In genomic region chr22:28435271-28435825, GRCh38 we compare ENCODE assay signal across 16 cellular contexts.
A peak's percentile ranks its signal among the peaks of the same experiment; 100 is the strongest.
DNase-seq lines count a peak whose midpoint lies in the region; ATAC-seq and TF ChIP-seq lines count a peak whose summit lies in the region.
"Had no signal": no experiment of that assay in that cellular context is flagged by ENCODE, and none has a peak within 500 bp of the region (broad histone marks: within the 10 kb centered on the region; RNA-seq: fewer than 3 reads in every experiment).

No MANE protein-coding gene starts in this region.

- H3K27ac Mint-ChIP-seq in activated CD8-positive, alpha-beta T cell treated with anti-CD3 and anti-CD28 coated beads for 36 hours: no peak overlapping the region
- H3K27ac Mint-ChIP-seq: activated naive CD4-positive, alpha-beta T cell treated with anti-CD3 and anti-CD28 coated beads, Interleukin-2, amount 50 U/mL, for 72 hours; B cell; T-helper 2 cell treated with Interferon-gamma antibody and Interleukin-4, amounts not matched to agents 5 μg/mL and 100 μg/mL, for 36 hours had no signal

- no peak overlapping the region for H4K91ac ChIP-seq in trophoblast cell (ENCODE audit: low read depth, low read length)

- H3K9me3 Mint-ChIP-seq in activated CD8-positive, alpha-beta T cell treated with anti-CD3 and anti-CD28 coated beads for 36 hours: no peaks in the 10 kb centered on the region
- H3K9me3 Mint-ChIP-seq: activated naive CD4-positive, alpha-beta T cell treated with anti-CD3 and anti-CD28 coated beads, Interleukin-2, amount 50 U/mL, for 72 hours; T-helper 2 cell treated with Interferon-gamma antibody and Interleukin-4, amounts not matched to agents 5 μg/mL and 100 μg/mL, for 36 hours had no signal

- WGBS in trophoblast cell (ENCODE audit: extremely low coverage, insufficient coverage, insufficient read length): no CpG with 5 or more reads among the region's 2 CpGs

- no peak overlapping the region for H4K12ac ChIP-seq in trophoblast cell (ENCODE audit: low read depth, low read length)

- ATAC-seq in PC-3: no peak
- ATAC-seq in left cardiac atrium: peak; percentile 54 to 77
- no peak for ATAC-seq in activated CD8-positive, alpha-beta T cell treated with anti-CD3 and anti-CD28 coated beads for 36 hours
- ATAC-seq in GM21529 (IDR thresholded peaks at IDR 0.05; ENCODE audit: unreplicated experiment): no peak
- ATAC-seq: activated naive CD4-positive, alpha-beta T cell treated with anti-CD3 and anti-CD28 coated beads, Interleukin-2, amount 50 U/mL, for 72 hours had no signal

- POLR2A ChIA-PET in HEK293 (lab: Yijun Ruan, JAX): no interaction called here
- POLR2A ChIA-PET in PC-3 (lab: Charles Lee; ENCODE audit: unreplicated experiment): no interaction called here
- POLR2A ChIA-PET in activated CD8-positive, alpha-beta T cell treated with anti-CD3 and anti-CD28 coated beads for 36 hours (lab: Charles Lee): no interaction called here

- H3K27ac ChIP-seq in HEK293 (ENCODE audit: extremely low read depth, low read depth, low read length): no peak overlapping the region
- no peak overlapping the region for H3K27ac ChIP-seq in PC-3 (ENCODE audit: low read length)
- H3K27ac ChIP-seq in trophoblast cell (ENCODE audit: low read depth, low read length): no peak overlapping the region
- H3K27ac ChIP-seq: SJSA1 had no signal

- H3K79me2 ChIP-seq in PC-3 (ENCODE audit: low read length) (no peaks in the 10 kb centered on the region), trophoblast cell (ENCODE audit: control insufficient read depth, insufficient read depth, low read length, poor library complexity) (no peaks in the 10 kb centered on the region)

- H3K9me3 ChIP-seq in HEK293 (ENCODE audit: control insufficient read depth, insufficient read depth, low read depth, low read length): no peaks in the 10 kb centered on the region
- H3K9me3 ChIP-seq in PC-3 (ENCODE audit: low read length): no peaks in the 10 kb centered on the region
- H3K9me3 ChIP-seq in trophoblast cell (ENCODE audit: insufficient read depth, low read depth, low read length): no peaks in the 10 kb centered on the region
- H3K9me3 ChIP-seq: SJSA1 had no signal

- H3K79me1 ChIP-seq in trophoblast cell (ENCODE audit: low read length): no peaks in the 10 kb centered on the region

- no peak overlapping the region for H3K14ac ChIP-seq in trophoblast cell (ENCODE audit: low read length)

- H3K4me1 Mint-ChIP-seq in activated CD8-positive, alpha-beta T cell treated with anti-CD3 and anti-CD28 coated beads for 36 hours (ENCODE audit: low read depth): peaks cover 1% of the 10 kb centered on the region
- H3K4me1 Mint-ChIP-seq: B cell had no signal

- H3K4me2 ChIP-seq in PC-3 (ENCODE audit: low read length) (no peak overlapping the region), trophoblast cell (ENCODE audit: low read length) (no peak overlapping the region)

- H3K4me1 ChIP-seq in HEK293 (ENCODE audit: control insufficient read depth, insufficient read depth, low read length) (peaks cover 38% of the 10 kb centered on the region), PC-3 (ENCODE audit: insufficient read depth, low read length) (no peaks in the 10 kb centered on the region), trophoblast cell (ENCODE audit: control insufficient read depth in 1 of 2, insufficient read depth in 2 of 2, low read length in 2 of 2) (no peaks in the 10 kb centered on the region)
- H3K4me1 ChIP-seq: SJSA1 had no signal

- no peak overlapping the region for H3K4ac ChIP-seq in trophoblast cell (ENCODE audit: low read depth, low read length)

- no peak overlapping the region for H3K23ac ChIP-seq in trophoblast cell (ENCODE audit: low read length)

- H3K18ac ChIP-seq in trophoblast cell (ENCODE audit: low read length): no peak overlapping the region

- H2AK5ac ChIP-seq in trophoblast cell (ENCODE audit: low read length): no peak overlapping the region

- H3K9ac ChIP-seq in PC-3 (ENCODE audit: low read length): no peak overlapping the region
- H3K9ac ChIP-seq in trophoblast cell (ENCODE audit: low read length): no peak overlapping the region

- no peak overlapping the region for H2BK5ac ChIP-seq in trophoblast cell (ENCODE audit: low read depth, low read length, poor library complexity)

- H2BK12ac ChIP-seq in trophoblast cell (ENCODE audit: low read length): no peak overlapping the region

- no peak overlapping the region for H4K8ac ChIP-seq in trophoblast cell (ENCODE audit: low read depth, low read length)

- no peak for TF ChIP-seq CTCF in HEK293 (tag by site-specific recombination; IDR thresholded peaks at IDR 0.05)
- no peak for TF ChIP-seq CTCF in PC-3 (conservative IDR thresholded peaks at IDR 0.05; ENCODE audit: low read depth, low read length)
- no peak for TF ChIP-seq CTCF in activated CD8-positive, alpha-beta T cell treated with anti-CD3 and anti-CD28 coated beads for 36 hours (IDR thresholded peaks at IDR 0.05)

- H2AFZ ChIP-seq in PC-3 (ENCODE audit: low read length): no peak overlapping the region
- H2AFZ ChIP-seq in trophoblast cell (ENCODE audit: insufficient read depth, low read length, poor library complexity): no peak overlapping the region

- peaks cover 3% of the 10 kb centered on the region for H3K27me3 Mint-ChIP-seq in activated CD8-positive, alpha-beta T cell treated with anti-CD3 and anti-CD28 coated beads for 36 hours

- H2BK120ac ChIP-seq in trophoblast cell (ENCODE audit: insufficient read depth, low read length, poor library complexity): no peak overlapping the region

- no TSS peak for BruUV-seq in PC-3 (replicated peaks; lab: Mats Ljungman, UMichigan)

- H3K4me3 ChIP-seq in HEK293 (ENCODE audit: low read depth, low read length): no peak overlapping the region
- no peak overlapping the region for H3K4me3 ChIP-seq in PC-3 (ENCODE audit: low read length)
- no peak overlapping the region for H3K4me3 ChIP-seq in trophoblast cell (ENCODE audit: low read depth, low read length)
- H3K4me3 ChIP-seq: SJSA1 had no signal

- DNase-seq in PC-3 (peak; percentile 18), left cardiac atrium (peak; percentile 24), trophoblast cell (peak; percentile 41 to 58), NCI-H510A treated with DMSO at 0.1 percent for 48 hours (lab: John Stamatoyannopoulos, UW) (no peak), HuH-7 (ENCODE audit: low spot score) (no peak)
- DNase-seq in activated CD8-positive, alpha-beta T cell treated with anti-CD3 and anti-CD28 coated beads for 36 hours: no peak
- DNase-seq: activated CD4-positive, CD25-positive, alpha-beta regulatory T cell treated with anti-CD3 and anti-CD28 coated beads, Interleukin-2, amount 50 U/mL, for 72 hours; mesenchymal stem cell; MV-4-11; stimulated activated CD4-positive, alpha-beta T cell treated with anti-CD3 and anti-CD28 coated beads, Interleukin-2, amount 100 ng/mL, for 48 hours had no signal

- CTCF ChIA-PET in HEK293 (lab: Yijun Ruan, JAX): no interaction called here
- CTCF ChIA-PET in PC-3 (lab: Charles Lee): no interaction called here
- CTCF ChIA-PET in activated CD8-positive, alpha-beta T cell treated with anti-CD3 and anti-CD28 coated beads for 36 hours (lab: Charles Lee): interaction anchor here (1.3 kb wide), 1 partner anchor 384 kb away, joined by 4 read pairs; no protein-coding TSS in a partner anchor

- H3F3A ChIP-seq in PC-3 (ENCODE audit: low read length, unreplicated experiment): no peaks in the 10 kb centered on the region

- H3K27me3 ChIP-seq in PC-3 (ENCODE audit: low read length) (no peaks in the 10 kb centered on the region), trophoblast cell (ENCODE audit: insufficient read depth, low read length) (no peaks in the 10 kb centered on the region)

- no peaks in the 10 kb centered on the region for H3K36me3 ChIP-seq in HEK293 (ENCODE audit: control insufficient read depth in 2 of 2, insufficient read depth in 1 of 2, low read length in 2 of 2)
- no peaks in the 10 kb centered on the region for H3K36me3 ChIP-seq in PC-3 (ENCODE audit: low read depth, low read length)
- H3K36me3 ChIP-seq in trophoblast cell (ENCODE audit: control insufficient read depth in 1 of 2, insufficient read depth in 2 of 2, low read length in 2 of 2): no peaks in the 10 kb centered on the region
- H3K36me3 ChIP-seq: SJSA1 had no signal

- intact Hi-C loops in PC-3 (cut with micrococcal nuclease): no loop called here
- intact Hi-C loops in left cardiac atrium (cut with DNase I): no loop called here
- intact Hi-C loops in activated CD8-positive, alpha-beta T cell treated with anti-CD3 and anti-CD28 coated beads for 36 hours (cut with micrococcal nuclease): no loop called here

- no peaks in the 10 kb centered on the region for H3K36me3 Mint-ChIP-seq in activated CD8-positive, alpha-beta T cell treated with anti-CD3 and anti-CD28 coated beads for 36 hours (ENCODE audit: low read depth)
- H3K36me3 Mint-ChIP-seq: activated naive CD4-positive, alpha-beta T cell treated with anti-CD3 and anti-CD28 coated beads, Interleukin-2, amount 50 U/mL, for 72 hours had no signal

- no peaks in the 10 kb centered on the region for H3K9me2 ChIP-seq in PC-3 (replicated peaks; ENCODE audit: low read length)

- no peaks in the 10 kb centered on the region for H4K20me1 ChIP-seq in PC-3 (ENCODE audit: low read length)

- H3K4me3 Mint-ChIP-seq in activated CD8-positive, alpha-beta T cell treated with anti-CD3 and anti-CD28 coated beads for 36 hours: no peak overlapping the region
- H3K4me3 Mint-ChIP-seq: B cell; T-helper 2 cell treated with Interferon-gamma antibody and Interleukin-4, amounts not matched to agents 5 μg/mL and 100 μg/mL, for 36 hours had no signal

TF ChIP-seq in HEK293, 187 proteins besides CTCF, POLR2A, EP300 and RAD21:
- TF ChIP-seq GLIS1 (tag by site-specific recombination; IDR thresholded peaks at IDR 0.05) (no peak), ZNF548 (tag by site-specific recombination; IDR thresholded peaks at IDR 0.05) (peak; percentile 68), OSR2 (tag by site-specific recombination; IDR thresholded peaks at IDR 0.05) (peak; percentile 32; the same call in 1 of the 2 replicates), ZNF785 (tag by site-specific recombination; IDR thresholded peaks at IDR 0.05) (no peak)
TF ChIP-seq in HEK293: peak in this region for 2.

Comparison
In these comparisons a context has a peak if more than half of its experiments do, and no peak if none do; other contexts are left out.
1. ATAC-seq: peak in left cardiac atrium (2 of 2); none in PC-3 (single experiment), activated CD8-positive, alpha-beta T cell treated with anti-CD3 and anti-CD28 coated beads for 36 hours (single experiment) and GM21529 (single experiment).
2. DNase-seq: peak in PC-3 (single experiment), left cardiac atrium (single experiment) and trophoblast cell (2 of 2); none in NCI-H510A treated with DMSO at 0.1 percent for 48 hours (single experiment), activated CD8-positive, alpha-beta T cell treated with anti-CD3 and anti-CD28 coated beads for 36 hours (single experiment) and HuH-7 (single experiment).